8 cellular contexts compared by ENCODE assay signal in genomic region chr6:137033828-137034227, GRCh38. TPM values are rescaled to one million over a fixed set of nuclear protein-coding genes. Genes with fewer than 3 reads are reported as not detected.
DNase-seq lines count a peak whose midpoint lies in the region; ATAC-seq and TF ChIP-seq lines count a peak whose summit lies in the region.

No MANE protein-coding gene starts in this region.

- H3K36me3 Mint-ChIP-seq in activated naive CD8-positive, alpha-beta T cell treated with anti-CD3 and anti-CD28 coated beads, Interleukin-2, amount 50 U/mL, for 24 hours (ENCODE audit: low read depth), result no peaks in the 10 kb centered on the region

- peak; percentile 91 for ATAC-seq in GM18517 (IDR thresholded peaks at IDR 0.05; ENCODE audit: unreplicated experiment)
- peak; percentile 79 for ATAC-seq in HG02840 (IDR thresholded peaks at IDR 0.05; ENCODE audit: low FRiP score, unreplicated experiment)
- peak; percentile 58 for ATAC-seq in RWPE2 (ENCODE audit: low read depth)
- peak; percentile 99 for ATAC-seq in activated naive CD8-positive, alpha-beta T cell treated with anti-CD3 and anti-CD28 coated beads, Interleukin-2, amount 50 U/mL, for 24 hours
- ATAC-seq in upper lobe of right lung, result peak; percentile 60

- H3K27me3 ChIP-seq in RWPE2 (ENCODE audit: insufficient read depth, poor library complexity, severe bottlenecking), result no peaks in the 10 kb centered on the region
- H3K27me3 ChIP-seq in upper lobe of right lung, result no peaks in the 10 kb centered on the region

- no peaks in the 10 kb centered on the region for H3K36me3 ChIP-seq in RWPE2 (ENCODE audit: low read depth)
- H3K36me3 ChIP-seq in upper lobe of right lung, result no peaks in the 10 kb centered on the region

- intact Hi-C loops in upper lobe of right lung (cut with DNase I), result no loop called here

- no peaks in the 10 kb centered on the region for H3K9me3 Mint-ChIP-seq in activated naive CD8-positive, alpha-beta T cell treated with anti-CD3 and anti-CD28 coated beads, Interleukin-2, amount 50 U/mL, for 24 hours

- H3K9me3 ChIP-seq in RWPE2 (ENCODE audit: severe bottlenecking), result no peaks in the 10 kb centered on the region
- H3K9me3 ChIP-seq in upper lobe of right lung, result no peaks in the 10 kb centered on the region

- no peak overlapping the region for H3K27ac ChIP-seq in RWPE2 (ENCODE audit: poor library complexity, severe bottlenecking)
- no peak overlapping the region for H3K27ac ChIP-seq in upper lobe of right lung

- H3K4me3 ChIP-seq in RWPE2 (ENCODE audit: severe bottlenecking) (no peak overlapping the region), upper lobe of right lung (no peak overlapping the region)

- TF ChIP-seq CTCF in RWPE2 (IDR thresholded peaks at IDR 0.05; ENCODE audit: poor library complexity, severe bottlenecking) (no peak), upper lobe of right lung (IDR thresholded peaks at IDR 0.05) (no peak)

- H3K27me3 Mint-ChIP-seq in activated naive CD8-positive, alpha-beta T cell treated with anti-CD3 and anti-CD28 coated beads, Interleukin-2, amount 50 U/mL, for 24 hours, result peaks cover 75% of the 10 kb centered on the region

- H3K4me3 Mint-ChIP-seq in activated naive CD8-positive, alpha-beta T cell treated with anti-CD3 and anti-CD28 coated beads, Interleukin-2, amount 50 U/mL, for 24 hours, result peak overlapping the region; percentile 51

- no peak for DNase-seq in RWPE2 (ENCODE audit: low spot score)
- DNase-seq in activated naive CD8-positive, alpha-beta T cell treated with anti-CD3 and anti-CD28 coated beads, Interleukin-2, amount 50 U/mL, for 24 hours, result peak; percentile 67
- DNase-seq in upper lobe of right lung, result no peak
- DNase-seq in NCI-H2196 (lab: John Stamatoyannopoulos, UW; ENCODE audit: unreplicated experiment), result no peak
- no peak for DNase-seq in DMS53 (lab: John Stamatoyannopoulos, UW)
- no peak for DNase-seq in dermis blood vessel endothelial cell

- H3K4me1 Mint-ChIP-seq in activated naive CD8-positive, alpha-beta T cell treated with anti-CD3 and anti-CD28 coated beads, Interleukin-2, amount 50 U/mL, for 24 hours, result peaks cover 15% of the 10 kb centered on the region

- H3K4me1 ChIP-seq in RWPE2 (ENCODE audit: insufficient read depth, poor library complexity, severe bottlenecking), result peaks cover 14% of the 10 kb centered on the region
- H3K4me1 ChIP-seq in upper lobe of right lung, result no peaks in the 10 kb centered on the region

- peak overlapping the region; percentile 82 for H3K27ac Mint-ChIP-seq in activated naive CD8-positive, alpha-beta T cell treated with anti-CD3 and anti-CD28 coated beads, Interleukin-2, amount 50 U/mL, for 24 hours

RNA-seq across cellular contexts. Expression of gene IL20RA, which starts 10.9 kb away (rescaled TPM):
- total RNA-seq in upper lobe of right lung (13.3 TPM), dermis blood vessel endothelial cell (0.51 and 0.79 TPM in 2 replicates)
